ENCODE assay signal across 15 cellular contexts in genomic region chr17:40530531-40530987, GRCh38. TPM values are rescaled to one million over a fixed set of nuclear protein-coding genes. Genes with fewer than 3 reads are reported as not detected.
DNase-seq lines count a peak whose midpoint lies in the region; ATAC-seq and TF ChIP-seq lines count a peak whose summit lies in the region.
"Had no signal": no experiment of that assay in that cellular context is flagged by ENCODE, and none has a peak within 500 bp of the region (broad histone marks: within the 10 kb centered on the region; RNA-seq: fewer than 3 reads in every experiment).

No MANE protein-coding gene starts in this region.

- no peak overlapping the region for H2AFZ ChIP-seq in smooth muscle cell (ENCODE audit: low read depth)
- H2AFZ ChIP-seq: GM23338 had no signal

- H3K27ac ChIP-seq in RWPE1 = peak overlapping the region; percentile 74
- peak overlapping the region; percentile 33 for H3K27ac ChIP-seq in smooth muscle cell (ENCODE audit: low read depth)
- H3K27ac ChIP-seq: testis had no signal

- H3F3A ChIP-seq in smooth muscle cell (ENCODE audit: low read depth) = peaks cover 6% of the 10 kb centered on the region

- 89% methylated on average over 5 of the region's 5 CpGs for WGBS in smooth muscle cell (ENCODE audit: low lambda C conversion rate)

- no peaks in the 10 kb centered on the region for H3K36me3 ChIP-seq in smooth muscle cell (ENCODE audit: low read depth)

- peaks cover 5% of the 10 kb centered on the region for H3K9me3 ChIP-seq in smooth muscle cell (replicated peaks; ENCODE audit: low read depth)
- H3K9me3 ChIP-seq: testis had no signal

- ATAC-seq in effector memory CD8-positive, alpha-beta T cell (replicated peaks) = no peak
- no peak for ATAC-seq in SK-N-SH treated with all-trans-retinoic acid at 6 μM for 48 hours
- ATAC-seq: GM23338 had no signal

- no peaks in the 10 kb centered on the region for H3K27me3 Mint-ChIP-seq in T-helper 2 cell treated with Interferon-gamma antibody and Interleukin-4, amounts not matched to agents 5 μg/mL and 100 μg/mL, for 36 hours (ENCODE audit: low read depth)
- no peaks in the 10 kb centered on the region for H3K27me3 Mint-ChIP-seq in effector memory CD8-positive, alpha-beta T cell

- H3K9me3 Mint-ChIP-seq in T-helper 2 cell treated with Interferon-gamma antibody and Interleukin-4, amounts not matched to agents 5 μg/mL and 100 μg/mL, for 36 hours = peaks cover 12% of the 10 kb centered on the region
- no peaks in the 10 kb centered on the region for H3K9me3 Mint-ChIP-seq in effector memory CD8-positive, alpha-beta T cell

- H4K20me1 ChIP-seq in smooth muscle cell (ENCODE audit: low read depth) = no peaks in the 10 kb centered on the region

- peaks cover 71% of the 10 kb centered on the region for H3K4me1 Mint-ChIP-seq in T-helper 2 cell treated with Interferon-gamma antibody and Interleukin-4, amounts not matched to agents 5 μg/mL and 100 μg/mL, for 36 hours (ENCODE audit: low read depth)
- H3K4me1 Mint-ChIP-seq in effector memory CD8-positive, alpha-beta T cell (ENCODE audit: low read depth in 2 of 2) = peaks cover 51 to 58% of the 10 kb centered on the region in 2 donors

- no peaks in the 10 kb centered on the region for H3K79me2 ChIP-seq in smooth muscle cell (ENCODE audit: low read depth)

- no peak overlapping the region for H3K4me3 ChIP-seq in smooth muscle cell
- H3K4me3 ChIP-seq: GM23338, testis had no signal

- no peak overlapping the region for H3K4me2 ChIP-seq in smooth muscle cell
- H3K4me2 ChIP-seq: GM23338 had no signal

- POLR2A ChIA-PET in RWPE1 (lab: Yijun Ruan, JAX; ENCODE audit: low non-redundant PET) = interaction anchor here (0.6 to 1.2 kb wide), 2 partner anchors 29 to 44 kb away, joined by 3 read pairs; partner anchors contain the start of gene TNS4

- peak overlapping the region; percentile 38 for H3K4me3 Mint-ChIP-seq in T-helper 2 cell treated with Interferon-gamma antibody and Interleukin-4, amounts not matched to agents 5 μg/mL and 100 μg/mL, for 36 hours
- H3K4me3 Mint-ChIP-seq in effector memory CD8-positive, alpha-beta T cell = peak overlapping the region; percentile 13 to 55
- H3K4me3 Mint-ChIP-seq: GM23338 had no signal

- H3K27me3 ChIP-seq in smooth muscle cell (ENCODE audit: low read depth) = no peaks in the 10 kb centered on the region
- H3K27me3 ChIP-seq: testis had no signal

- TF ChIP-seq CTCF in RWPE1 (conservative IDR thresholded peaks at IDR 0.05; ENCODE audit: low read depth) = no peak
- no peak for TF ChIP-seq CTCF in smooth muscle cell (IDR thresholded peaks at IDR 0.05; ENCODE audit: borderline replicate concordance, insufficient read depth, poor library complexity, severe bottlenecking)

- CTCF ChIA-PET in RWPE1 (lab: Yijun Ruan, JAX) = interaction anchor here (0.6 to 0.9 kb wide), 2 partner anchors 12 to 31 kb away, joined by 3 read pairs; no protein-coding TSS in a partner anchor

- DNase-seq in T-helper 2 cell treated with Interferon-gamma antibody and Interleukin-4, amounts not matched to agents 5 μg/mL and 100 μg/mL, for 36 hours (ENCODE audit: low spot score) = no peak
- DNase-seq in T-helper 2 cell (no peak), RWPE1 (ENCODE audit: low spot score) (no peak), smooth muscle cell (lab: John Stamatoyannopoulos, UW; ENCODE audit: unreplicated experiment) (no peak), NCI-H748 (lab: John Stamatoyannopoulos, UW; ENCODE audit: unreplicated experiment) (no peak), SK-N-DZ (ENCODE audit: low spot score) (no peak)
- no peak for DNase-seq in effector memory CD8-positive, alpha-beta T cell
- DNase-seq: NCI-H1092, NCI-H446 treated with DMSO at 0.1 percent for 48 hours, Right ventricle myocardium superior, testis had no signal

- H3K36me3 Mint-ChIP-seq in T-helper 2 cell treated with Interferon-gamma antibody and Interleukin-4, amounts not matched to agents 5 μg/mL and 100 μg/mL, for 36 hours (ENCODE audit: low read depth) = peaks cover 25% of the 10 kb centered on the region
- peaks cover 21% of the 10 kb centered on the region for H3K36me3 Mint-ChIP-seq in effector memory CD8-positive, alpha-beta T cell (ENCODE audit: insufficient read depth)

- H3K9ac ChIP-seq in smooth muscle cell (ENCODE audit: low read depth) = no peak overlapping the region

- no peaks in the 10 kb centered on the region for H3K4me1 ChIP-seq in smooth muscle cell (ENCODE audit: low read depth)

- H3K27ac Mint-ChIP-seq in T-helper 2 cell treated with Interferon-gamma antibody and Interleukin-4, amounts not matched to agents 5 μg/mL and 100 μg/mL, for 36 hours = peak overlapping the region; percentile 93
- H3K27ac Mint-ChIP-seq in effector memory CD8-positive, alpha-beta T cell = peak overlapping the region; percentile 39 to 95
- H3K27ac Mint-ChIP-seq: GM23338 had no signal

TF ChIP-seq in SK-N-SH treated with all-trans-retinoic acid at 6 μM for 48 hours, 23 proteins besides CTCF, POLR2A, EP300 and RAD21:
- TF ChIP-seq ARNTL (CRISPR knock-in tag; IDR thresholded peaks at IDR 0.05; ENCODE audit: borderline replicate concordance, low read depth) (no peak), GLIS3 (CRISPR knock-in tag; IDR thresholded peaks at IDR 0.05) (no peak), PPARA (CRISPR knock-in tag; IDR thresholded peaks at IDR 0.05; ENCODE audit: borderline replicate concordance) (no peak)
- TF ChIP-seq, protein P1, sequence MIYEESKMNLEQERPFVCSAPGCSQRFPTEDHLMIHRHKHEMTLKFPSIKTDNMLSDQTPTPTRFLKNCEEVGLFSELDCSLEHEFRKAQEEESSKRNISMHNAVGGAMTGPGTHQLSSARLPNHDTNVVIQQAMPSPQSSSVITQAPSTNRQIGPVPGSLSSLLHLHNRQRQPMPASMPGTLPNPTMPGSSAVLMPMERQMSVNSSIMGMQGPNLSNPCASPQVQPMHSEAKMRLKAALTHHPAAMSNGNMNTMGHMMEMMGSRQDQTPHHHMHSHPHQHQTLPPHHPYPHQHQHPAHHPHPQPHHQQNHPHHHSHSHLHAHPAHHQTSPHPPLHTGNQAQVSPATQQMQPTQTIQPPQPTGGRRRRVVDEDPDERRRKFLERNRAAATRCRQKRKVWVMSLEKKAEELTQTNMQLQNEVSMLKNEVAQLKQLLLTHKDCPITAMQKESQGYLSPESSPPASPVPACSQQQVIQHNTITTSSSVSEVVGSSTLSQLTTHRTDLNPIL (CRISPR knock-in tag; IDR thresholded peaks at IDR 0.05; ENCODE audit: low read depth) = no peak
- TF ChIP-seq, protein P2, sequence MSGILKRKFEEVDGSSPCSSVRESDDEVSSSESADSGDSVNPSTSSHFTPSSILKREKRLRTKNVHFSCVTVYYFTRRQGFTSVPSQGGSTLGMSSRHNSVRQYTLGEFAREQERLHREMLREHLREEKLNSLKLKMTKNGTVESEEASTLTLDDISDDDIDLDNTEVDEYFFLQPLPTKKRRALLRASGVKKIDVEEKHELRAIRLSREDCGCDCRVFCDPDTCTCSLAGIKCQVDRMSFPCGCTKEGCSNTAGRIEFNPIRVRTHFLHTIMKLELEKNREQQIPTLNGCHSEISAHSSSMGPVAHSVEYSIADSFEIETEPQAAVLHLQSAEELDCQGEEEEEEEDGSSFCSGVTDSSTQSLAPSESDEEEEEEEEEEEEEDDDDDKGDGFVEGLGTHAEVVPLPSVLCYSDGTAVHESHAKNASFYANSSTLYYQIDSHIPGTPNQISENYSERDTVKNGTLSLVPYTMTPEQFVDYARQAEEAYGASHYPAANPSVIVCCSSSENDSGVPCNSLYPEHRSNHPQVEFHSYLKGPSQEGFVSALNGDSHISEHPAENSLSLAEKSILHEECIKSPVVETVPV (CRISPR knock-in tag; IDR thresholded peaks at IDR 0.05) = no peak

RNA-seq across cellular contexts. Expression of gene TNS4, which starts 29.1 kb away (rescaled TPM):
- 0.63 and 1.2 TPM in 2 replicates for total RNA-seq in smooth muscle cell
- 0.13 and 3.3 TPM in 2 replicates for polyA plus RNA-seq in smooth muscle cell
- 0.09 TPM in 1 of 2 replicates, not detected in the other for polyA plus RNA-seq in SK-N-DZ (2014; cell fraction: cytosol; rRNA removed)
- polyA plus RNA-seq in SK-N-DZ (2014; cell fraction: nucleus; rRNA removed) = not detected in 2 replicates
- total RNA-seq: Right ventricle myocardium superior had no signal

RNA-seq across cellular contexts. Expression of gene CCR7, which starts 34.7 kb away (rescaled TPM):
- not detected in 2 replicates for total RNA-seq in smooth muscle cell
- not detected in 2 replicates for polyA plus RNA-seq in smooth muscle cell
- polyA plus RNA-seq in SK-N-DZ (2014; cell fraction: cytosol; rRNA removed) = 0.07 TPM in 1 of 2 replicates, not detected in the other
- polyA plus RNA-seq in SK-N-DZ (2014; cell fraction: nucleus; rRNA removed) = not detected in 2 replicates
- total RNA-seq: A172, renal cortical epithelial cell, Right ventricle myocardium superior had no signal
